Comparison of ENCODE assay signal across 9 cellular contexts in the genomic region with DNA sequence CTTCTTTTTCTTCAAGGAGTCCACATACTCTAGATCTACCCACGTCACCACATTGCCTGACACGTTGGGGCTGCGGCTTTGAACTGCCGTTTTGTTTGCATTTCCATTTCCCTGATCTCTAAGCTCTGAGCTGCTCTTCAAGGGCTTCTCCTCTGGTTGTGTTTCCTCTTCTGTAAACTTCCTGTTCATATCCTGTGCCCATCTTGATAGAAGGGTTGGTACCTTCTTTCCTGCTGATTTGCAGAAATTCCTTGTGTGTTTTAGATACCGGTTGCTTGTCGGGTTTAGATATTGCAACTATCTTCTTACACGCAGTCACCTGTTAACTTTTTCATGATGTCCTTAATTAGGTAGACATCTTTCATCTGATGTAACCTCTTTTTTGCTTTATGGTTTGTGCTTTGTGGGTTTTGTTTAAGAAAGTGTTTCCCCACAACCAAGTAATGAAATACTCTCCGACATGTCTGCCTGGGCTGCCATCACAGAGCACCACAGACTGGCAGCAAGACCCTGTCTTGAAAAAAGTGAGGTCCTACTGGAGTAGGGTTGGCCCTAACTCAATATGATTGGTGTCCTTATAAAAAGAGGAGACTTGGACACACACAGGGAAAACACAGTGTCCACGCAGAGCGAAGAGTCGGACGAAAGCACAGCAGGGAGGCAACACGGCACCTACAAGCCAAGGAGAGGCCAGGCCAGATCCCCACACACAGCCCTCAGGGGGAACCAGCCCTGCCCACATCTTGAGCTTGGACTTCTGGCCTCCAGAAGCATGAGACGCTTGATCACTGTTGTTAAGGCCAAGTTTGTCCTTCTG.
DNase-seq lines count a peak whose midpoint lies in the region; ATAC-seq and TF ChIP-seq lines count a peak whose summit lies in the region.
"Had no signal": no experiment of that assay in that cellular context is flagged by ENCODE, and none has a peak within 500 bp of the region (broad histone marks: within the 10 kb centered on the region; RNA-seq: fewer than 3 reads in every experiment).

No MANE protein-coding gene starts in this region.

- in situ Hi-C loops in KBM-7 (cut with MboI; ENCODE audit: low pct_unique_long_range_greater_than_20kb, low sequenced_read_pairs): no loop called here

- no peaks in the 10 kb centered on the region for H3K27me3 Mint-ChIP-seq in WTC11 (ENCODE audit: low read depth)

- H3K9ac ChIP-seq in duodenal mucosa (ENCODE audit: low read depth in 1 of 2, low read length in 2 of 2): peak overlapping the region in 1 of 2 donors; percentile 17

- H3K4me1 ChIP-seq in duodenal mucosa (ENCODE audit: control insufficient read depth in 1 of 2, insufficient read depth in 2 of 2, low read length in 2 of 2): peaks cover 22 to 23% of the 10 kb centered on the region in 2 donors

- no peak for ATAC-seq in WTC11
- ATAC-seq in HG03280 (IDR thresholded peaks at IDR 0.05; ENCODE audit: unreplicated experiment): no peak

- H3K36me3 Mint-ChIP-seq in WTC11: peaks cover 19% of the 10 kb centered on the region

- H3K27me3 ChIP-seq in duodenal mucosa (ENCODE audit: control insufficient read depth in 1 of 2, insufficient read depth in 2 of 2, low read length in 2 of 2): no peaks in the 10 kb centered on the region

- DNase-seq in KBM-7 (peak; percentile 90), WTC11 (ENCODE audit: low spot score) (no peak), HK-2 (ENCODE audit: unreplicated experiment) (no peak), LoVo (ENCODE audit: low spot score) (no peak), hippocampal formation (lab: John Stamatoyannopoulos, UW) (no peak)
- peak; percentile 58 for DNase-seq in stimulated activated CD4-positive, alpha-beta T cell treated with anti-CD3 and anti-CD28 coated beads, Interleukin-2, amount 100 ng/mL, for 24 hours
- DNase-seq: NK-92 treated with Interleukin-12 subunit alpha and Interleukin-12 subunit beta, amount 100 ng/mL, for 24 hours had no signal

- peak overlapping the region; percentile 50 to 65 for H3K4me3 ChIP-seq in duodenal mucosa (ENCODE audit: low read depth in 1 of 2, low read length in 2 of 2)

- no peak for TF ChIP-seq CTCF in WTC11 (IDR thresholded peaks at IDR 0.05)

- H3K9me3 ChIP-seq in duodenal mucosa (ENCODE audit: control insufficient read depth in 1 of 2, low read length in 2 of 2): peaks cover 14 to 16% of the 10 kb centered on the region in 2 donors

- H3K4me3 Mint-ChIP-seq in WTC11: no peak overlapping the region

- H3K27ac Mint-ChIP-seq in WTC11: peak overlapping the region; percentile 76

- peak overlapping the region; percentile 67 for H3K27ac ChIP-seq in duodenal mucosa (ENCODE audit: low read depth, low read length)

- H3K9me3 Mint-ChIP-seq in WTC11: peaks cover 16% of the 10 kb centered on the region

- no peaks in the 10 kb centered on the region for H3K36me3 ChIP-seq in duodenal mucosa (ENCODE audit: control insufficient read depth in 1 of 2, insufficient read depth in 2 of 2, low read length in 2 of 2)

- CTCF ChIA-PET in WTC11 (lab: Charles Lee): no interaction called here

- peaks cover 30% of the 10 kb centered on the region for H3K4me1 Mint-ChIP-seq in WTC11

- POLR2A ChIA-PET in WTC11 (lab: Charles Lee): no interaction called here

TF ChIP-seq in WTC11, 78 proteins besides CTCF, POLR2A, EP300 and RAD21:
- TF ChIP-seq STAT6 (CRISPR knock-in tag; conservative IDR thresholded peaks at IDR 0.05; ENCODE audit: low read depth) (no peak), ZBTB43 (CRISPR knock-in tag; IDR thresholded peaks at IDR 0.05) (no peak), FOXP4 (CRISPR knock-in tag; IDR thresholded peaks at IDR 0.05) (no peak), ZMAT4 (CRISPR knock-in tag; IDR thresholded peaks at IDR 0.05) (no peak), EMX1 (CRISPR knock-in tag; IDR thresholded peaks at IDR 0.05) (no peak), ESRRA (CRISPR knock-in tag; IDR thresholded peaks at IDR 0.05; ENCODE audit: borderline replicate concordance) (no peak), ELF4 (CRISPR knock-in tag; IDR thresholded peaks at IDR 0.05; ENCODE audit: low read depth) (no peak), ATF1 (CRISPR knock-in tag; IDR thresholded peaks at IDR 0.05) (no peak), ZNF138 (CRISPR knock-in tag; conservative IDR thresholded peaks at IDR 0.05) (no peak), FOXJ3 (CRISPR knock-in tag; IDR thresholded peaks at IDR 0.05; ENCODE audit: borderline replicate concordance) (no peak)
- TF ChIP-seq, protein P1, sequence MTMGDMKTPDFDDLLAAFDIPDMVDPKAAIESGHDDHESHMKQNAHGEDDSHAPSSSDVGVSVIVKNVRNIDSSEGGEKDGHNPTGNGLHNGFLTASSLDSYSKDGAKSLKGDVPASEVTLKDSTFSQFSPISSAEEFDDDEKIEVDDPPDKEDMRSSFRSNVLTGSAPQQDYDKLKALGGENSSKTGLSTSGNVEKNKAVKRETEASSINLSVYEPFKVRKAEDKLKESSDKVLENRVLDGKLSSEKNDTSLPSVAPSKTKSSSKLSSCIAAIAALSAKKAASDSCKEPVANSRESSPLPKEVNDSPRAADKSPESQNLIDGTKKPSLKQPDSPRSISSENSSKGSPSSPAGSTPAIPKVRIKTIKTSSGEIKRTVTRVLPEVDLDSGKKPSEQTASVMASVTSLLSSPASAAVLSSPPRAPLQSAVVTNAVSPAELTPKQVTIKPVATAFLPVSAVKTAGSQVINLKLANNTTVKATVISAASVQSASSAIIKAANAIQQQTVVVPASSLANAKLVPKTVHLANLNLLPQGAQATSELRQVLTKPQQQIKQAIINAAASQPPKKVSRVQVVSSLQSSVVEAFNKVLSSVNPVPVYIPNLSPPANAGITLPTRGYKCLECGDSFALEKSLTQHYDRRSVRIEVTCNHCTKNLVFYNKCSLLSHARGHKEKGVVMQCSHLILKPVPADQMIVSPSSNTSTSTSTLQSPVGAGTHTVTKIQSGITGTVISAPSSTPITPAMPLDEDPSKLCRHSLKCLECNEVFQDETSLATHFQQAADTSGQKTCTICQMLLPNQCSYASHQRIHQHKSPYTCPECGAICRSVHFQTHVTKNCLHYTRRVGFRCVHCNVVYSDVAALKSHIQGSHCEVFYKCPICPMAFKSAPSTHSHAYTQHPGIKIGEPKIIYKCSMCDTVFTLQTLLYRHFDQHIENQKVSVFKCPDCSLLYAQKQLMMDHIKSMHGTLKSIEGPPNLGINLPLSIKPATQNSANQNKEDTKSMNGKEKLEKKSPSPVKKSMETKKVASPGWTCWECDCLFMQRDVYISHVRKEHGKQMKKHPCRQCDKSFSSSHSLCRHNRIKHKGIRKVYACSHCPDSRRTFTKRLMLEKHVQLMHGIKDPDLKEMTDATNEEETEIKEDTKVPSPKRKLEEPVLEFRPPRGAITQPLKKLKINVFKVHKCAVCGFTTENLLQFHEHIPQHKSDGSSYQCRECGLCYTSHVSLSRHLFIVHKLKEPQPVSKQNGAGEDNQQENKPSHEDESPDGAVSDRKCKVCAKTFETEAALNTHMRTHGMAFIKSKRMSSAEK (CRISPR knock-in tag; IDR thresholded peaks at IDR 0.05; ENCODE audit: borderline replicate concordance): no peak

Comparison
In these comparisons a context has a peak if more than half of its experiments do, and no peak if none do; other contexts are left out.
1. DNase-seq: peak in KBM-7 (single experiment) and stimulated activated CD4-positive, alpha-beta T cell treated with anti-CD3 and anti-CD28 coated beads, Interleukin-2, amount 100 ng/mL, for 24 hours (2 of 2); none in WTC11 (single experiment), HK-2 (single experiment), LoVo (single experiment) and hippocampal formation (0 of 2).